In genomic region chr19:58227964-58228583, GRCh38 we compare ENCODE assay signal across 8 cellular contexts. TPM values are rescaled to one million over a fixed set of nuclear protein-coding genes. Genes with fewer than 3 reads are reported as not detected.
DNase-seq lines count a peak whose midpoint lies in the region; ATAC-seq and TF ChIP-seq lines count a peak whose summit lies in the region.

No MANE protein-coding gene starts in this region.

- H3K36me3 ChIP-seq in NT2/D1 (ENCODE audit: insufficient read depth, insufficient read length, low read length), result peaks cover 35% of the 10 kb centered on the region

- H3K36me3 Mint-ChIP-seq in endothelial cell (ENCODE audit: low read depth, unreplicated experiment), result peaks cover 44% of the 10 kb centered on the region
- H3K36me3 Mint-ChIP-seq in nephron progenitor cell (ENCODE audit: low read depth), result peaks cover 77% of the 10 kb centered on the region

- H3K27ac Mint-ChIP-seq in endothelial cell (ENCODE audit: unreplicated experiment) (peak overlapping the region; percentile 91), nephron progenitor cell (peak overlapping the region; percentile 96)

- H3K9ac ChIP-seq in NT2/D1 (ENCODE audit: insufficient read length, low read depth), result peak overlapping the region; percentile 96

- peak overlapping the region; percentile 88 for H3K4me3 ChIP-seq in NT2/D1 (ENCODE audit: insufficient read length, low read depth)

- H3K27me3 ChIP-seq in NT2/D1 (ENCODE audit: insufficient read depth, insufficient read length), result no peaks in the 10 kb centered on the region

- H3K9me3 ChIP-seq in NT2/D1 (ENCODE audit: insufficient read depth, low read length), result peaks cover 10% of the 10 kb centered on the region; the same call in 1 of the 2 replicates

- ATAC-seq in GM18868 (IDR thresholded peaks at IDR 0.05; ENCODE audit: unreplicated experiment), result no peak

- H3K4me3 Mint-ChIP-seq in endothelial cell (ENCODE audit: unreplicated experiment), result peak overlapping the region; percentile 89
- peak overlapping the region; percentile 93 for H3K4me3 Mint-ChIP-seq in nephron progenitor cell

- no peak for TF ChIP-seq CTCF in endothelial cell (IDR thresholded peaks at IDR 0.05; ENCODE audit: unreplicated experiment)
- TF ChIP-seq CTCF in nephron progenitor cell (IDR thresholded peaks at IDR 0.05), result no peak

- H3K4me1 ChIP-seq in NT2/D1 (ENCODE audit: insufficient read depth, insufficient read length), result peaks cover 5% of the 10 kb centered on the region

- peaks cover 15% of the 10 kb centered on the region for H3K27me3 Mint-ChIP-seq in endothelial cell (ENCODE audit: unreplicated experiment)
- H3K27me3 Mint-ChIP-seq in nephron progenitor cell (ENCODE audit: low read depth, poor library complexity), result peaks cover 9% of the 10 kb centered on the region

- H3K4me1 Mint-ChIP-seq in endothelial cell (ENCODE audit: unreplicated experiment) (peaks cover 15% of the 10 kb centered on the region), nephron progenitor cell (peaks cover 27% of the 10 kb centered on the region)

- no peaks in the 10 kb centered on the region for H3K9me3 Mint-ChIP-seq in endothelial cell (ENCODE audit: unreplicated experiment)
- peaks cover 100% of the 10 kb centered on the region for H3K9me3 Mint-ChIP-seq in nephron progenitor cell

- DNase-seq in NCI-H1092 treated with DMSO at 0.1 percent for 48 hours (lab: John Stamatoyannopoulos, UW) (peak; percentile 45), NCI-H1092 (lab: John Stamatoyannopoulos, UW) (no peak), NT2/D1 (ENCODE audit: low read depth, low spot score) (no peak), endothelial cell (ENCODE audit: low spot score) (no peak), nephron progenitor cell (no peak), SKM-1 (lab: John Stamatoyannopoulos, UW; ENCODE audit: unreplicated experiment) (no peak)
- no peak for DNase-seq in stimulated activated CD8-positive, alpha-beta memory T cell treated with anti-CD3 and anti-CD28 coated beads, Interleukin-4, amount 100 ng/mL, for 48 hours

RNA-seq across cellular contexts. Expression of gene ZNF544, which starts 0.6 kb away (rescaled TPM):
- total RNA-seq in endothelial cell (ENCODE audit: unreplicated experiment), result 44.3 TPM

RNA-seq across cellular contexts. Expression of gene ZNF274, which starts 45.2 kb away (rescaled TPM):
- total RNA-seq in endothelial cell (ENCODE audit: unreplicated experiment), result 21.4 TPM

RNA-seq across cellular contexts. Expression of gene ZNF8, which starts 50.7 kb away (rescaled TPM):
- total RNA-seq in endothelial cell (ENCODE audit: unreplicated experiment), result 11.2 TPM
